15 cellular contexts compared by ENCODE assay signal in the genomic region with DNA sequence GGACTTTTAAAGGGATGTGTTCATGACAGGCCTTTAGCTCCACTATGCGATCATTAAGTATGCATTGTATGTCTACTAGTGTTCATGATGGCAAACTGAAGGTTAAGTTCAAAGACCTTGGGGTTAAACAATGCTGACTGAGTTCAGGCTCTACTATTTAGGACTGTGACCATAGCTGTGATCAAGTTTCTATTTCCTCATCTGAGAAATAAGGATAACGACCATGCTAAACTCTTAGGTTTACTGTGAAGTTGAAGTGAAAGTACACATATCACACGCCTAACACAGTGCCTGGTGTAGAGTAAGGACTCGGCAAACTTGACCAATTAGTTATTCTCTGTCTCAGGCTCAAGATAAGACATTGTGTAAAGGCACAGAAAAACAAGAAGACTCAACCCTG.
DNase-seq lines count a peak whose midpoint lies in the region; ATAC-seq and TF ChIP-seq lines count a peak whose summit lies in the region.
"Had no signal": no experiment of that assay in that cellular context is flagged by ENCODE, and none has a peak within 500 bp of the region (broad histone marks: within the 10 kb centered on the region; RNA-seq: fewer than 3 reads in every experiment).

No MANE protein-coding gene starts in this region.

- 81 to 89% methylated on average over 4 of the region's 4 CpGs for WGBS in lower leg skin, 2 donors

- H3K27me3 Mint-ChIP-seq in activated T-helper 17 cell treated with anti-CD3 and anti-CD28 coated beads, Interleukin-2, amount 50 U/mL, for 72 hours = peaks cover 4% of the 10 kb centered on the region
- H3K27me3 Mint-ChIP-seq in type B pancreatic cell = no peaks in the 10 kb centered on the region

- H3K4me1 Mint-ChIP-seq in activated T-helper 17 cell treated with anti-CD3 and anti-CD28 coated beads, Interleukin-2, amount 50 U/mL, for 72 hours = no peaks in the 10 kb centered on the region
- H3K4me1 Mint-ChIP-seq in type B pancreatic cell (ENCODE audit: unreplicated experiment) = no peaks in the 10 kb centered on the region

- H3K36me3 ChIP-seq in tibial artery = no peaks in the 10 kb centered on the region
- H3K36me3 ChIP-seq: BLaER1 treated with 17β-estradiol and CSF1 and Interleukin-3, amounts not matched to agents 10 nM and 100 nM; ovary had no signal

- H3K4me3 ChIP-seq in tibial artery (no peak overlapping the region), lower leg skin (ENCODE audit: low read depth, poor library complexity, severe bottlenecking) (no peak overlapping the region)
- H3K4me3 ChIP-seq: BLaER1 treated with 17β-estradiol and CSF1 and Interleukin-3, amounts not matched to agents 10 nM and 100 nM; ovary had no signal

- no peaks in the 10 kb centered on the region for H3K36me3 Mint-ChIP-seq in activated T-helper 17 cell treated with anti-CD3 and anti-CD28 coated beads, Interleukin-2, amount 50 U/mL, for 72 hours (ENCODE audit: low read depth)
- H3K36me3 Mint-ChIP-seq in type B pancreatic cell = no peaks in the 10 kb centered on the region

- no peak for TF ChIP-seq CTCF in tibial artery (IDR thresholded peaks at IDR 0.05)
- TF ChIP-seq CTCF in lower leg skin (IDR thresholded peaks at IDR 0.05) = no peak
- no peak for TF ChIP-seq CTCF in type B pancreatic cell (conservative IDR thresholded peaks at IDR 0.05)

- DNase-seq in tibial artery (no peak), lower leg skin (ENCODE audit: low spot score in 2 of 2) (no peak), type B pancreatic cell (ENCODE audit: extremely low spot score, unreplicated experiment) (no peak)
- DNase-seq: foreskin fibroblast; left ventricle myocardium superior; NCI-H2107; ovary; stimulated activated CD4-positive, alpha-beta T cell treated with anti-CD3 and anti-CD28 coated beads, Interleukin-4, amount 100 ng/mL, for 24 hours had no signal

- H3K4me3 Mint-ChIP-seq in activated T-helper 17 cell treated with anti-CD3 and anti-CD28 coated beads, Interleukin-2, amount 50 U/mL, for 72 hours = no peak overlapping the region
- H3K4me3 Mint-ChIP-seq in type B pancreatic cell = no peak overlapping the region

- peak; percentile 78 for ATAC-seq in GM18498 (IDR thresholded peaks at IDR 0.05; ENCODE audit: unreplicated experiment)
- ATAC-seq in GM19397 (IDR thresholded peaks at IDR 0.05; ENCODE audit: unreplicated experiment) = peak; percentile 62
- peak; percentile 80 for ATAC-seq in HG02798 (IDR thresholded peaks at IDR 0.05; ENCODE audit: poor library complexity, unreplicated experiment)
- peak; percentile 82 for ATAC-seq in HG03469 (IDR thresholded peaks at IDR 0.05; ENCODE audit: unreplicated experiment)
- ATAC-seq in activated T-helper 17 cell treated with anti-CD3 and anti-CD28 coated beads, Interleukin-2, amount 50 U/mL, for 72 hours (replicated peaks) = no peak
- ATAC-seq: left ventricle myocardium superior had no signal

- no peak overlapping the region for H3K27ac Mint-ChIP-seq in activated T-helper 17 cell treated with anti-CD3 and anti-CD28 coated beads, Interleukin-2, amount 50 U/mL, for 72 hours
- no peak overlapping the region for H3K27ac Mint-ChIP-seq in type B pancreatic cell

- H3K9me3 ChIP-seq in tibial artery = no peaks in the 10 kb centered on the region
- H3K9me3 ChIP-seq: BLaER1 treated with 17β-estradiol and CSF1 and Interleukin-3, amounts not matched to agents 10 nM and 100 nM; ovary had no signal

- no peaks in the 10 kb centered on the region for H3K4me1 ChIP-seq in tibial artery

- intact Hi-C loops in tibial artery (cut with DNase I; ENCODE audit: low total_unique reads) = no loop called here
- intact Hi-C loops in lower leg skin (cut with DNase I; ENCODE audit: low total_unique reads) = no loop called here

- no peaks in the 10 kb centered on the region for H3K9me3 Mint-ChIP-seq in activated T-helper 17 cell treated with anti-CD3 and anti-CD28 coated beads, Interleukin-2, amount 50 U/mL, for 72 hours
- H3K9me3 Mint-ChIP-seq in type B pancreatic cell = no peaks in the 10 kb centered on the region

- H3K27me3 ChIP-seq in tibial artery = no peaks in the 10 kb centered on the region
- H3K27me3 ChIP-seq: BLaER1 treated with 17β-estradiol and CSF1 and Interleukin-3, amounts not matched to agents 10 nM and 100 nM; ovary had no signal

- H3K27ac ChIP-seq in tibial artery = no peak overlapping the region
- H3K27ac ChIP-seq: BLaER1 treated with 17β-estradiol and CSF1 and Interleukin-3, amounts not matched to agents 10 nM and 100 nM; ovary; RWPE1 had no signal

- no peak for TF ChIP-seq POLR2A in lower leg skin (IDR thresholded peaks at IDR 0.05)
